In genomic region chrX:155881158-155881993, GRCh38 we compare ENCODE assay signal across 8 cellular contexts. TPM values are rescaled to one million over a fixed set of nuclear protein-coding genes. Genes with fewer than 3 reads are reported as not detected.
DNase-seq lines count a peak whose midpoint lies in the region; ATAC-seq and TF ChIP-seq lines count a peak whose summit lies in the region.

Gene VAMP7 (plus strand): TSS chrX:155881345. CDS start chrX:155889467, 8,122 bp downstream.

- DNase-seq in NCI-H146 (lab: John Stamatoyannopoulos, UW): peak; percentile 89
- DNase-seq in amniotic epithelial cell (ENCODE audit: low read depth): peak; percentile 87
- peak; percentile 85 for DNase-seq in left ventricle myocardium inferior
- peak; percentile 87 to 93 for DNase-seq in psoas muscle

- no peaks in the 10 kb centered on the region for H3K27me3 ChIP-seq in left ventricle myocardium inferior (ENCODE audit: low read depth)
- H3K27me3 ChIP-seq in psoas muscle (ENCODE audit: insufficient read depth in 3 of 3, low read length in 2 of 3): no peaks in the 10 kb centered on the region

- intact Hi-C loops in T-helper 1 cell treated with Interleukin-12 subunit alpha and Interleukin-12 subunit beta and Interleukin-4 antibody, amounts not matched to agents 30 ng/mL and 1 ng/mL, for 36 hours (cut with micrococcal nuclease): loop anchor here (1.0 to 2.0 kb wide), 7 partner anchors 249 to 901 kb away; partner anchors contain the start of genes BRCC3, CMC4, MTCP1 and RAB39B
- intact Hi-C loops in left ventricle myocardium inferior (cut with micrococcal nuclease): no loop called here
- intact Hi-C loops in psoas muscle (cut with DNase I): no loop called here

- ATAC-seq in HG02870 (IDR thresholded peaks at IDR 0.05; ENCODE audit: unreplicated experiment) (peak; percentile 92), psoas muscle (peak; percentile 99 to 100 (median 100))

- H3K27ac ChIP-seq in left ventricle myocardium inferior (replicated peaks): peak within 1 kb of the TSS; percentile 84
- peak within 1 kb of the TSS; percentile 79 for H3K27ac ChIP-seq in psoas muscle
- H3K27ac ChIP-seq in urinary bladder (ENCODE audit: low read depth): peak within 1 kb of the TSS; percentile 39

- 26 to 37% (median 34%) methylated on average over 48 of the region's 48 CpGs for WGBS in psoas muscle, 3 donors
- 29% methylated on average over 48 of the region's 48 CpGs for WGBS in urinary bladder

- H3K36me3 ChIP-seq in left ventricle myocardium inferior (no peaks in the 10 kb centered on the region), psoas muscle (ENCODE audit: insufficient read depth in 1 of 2, low read depth in 1 of 2) (no peaks in the 10 kb centered on the region), urinary bladder (ENCODE audit: insufficient read depth) (no peaks in the 10 kb centered on the region)

- peak; percentile 78 for TF ChIP-seq POLR2A in GM15510 (IDR thresholded peaks at IDR 0.05; ENCODE audit: borderline replicate concordance, extremely low read depth, insufficient read length)

- H3K4me1 ChIP-seq in left ventricle myocardium inferior: peaks cover 16% of the 10 kb centered on the region
- peaks cover 3% of the 10 kb centered on the region for H3K4me1 ChIP-seq in psoas muscle
- H3K4me1 ChIP-seq in urinary bladder (ENCODE audit: insufficient read depth): no peaks in the 10 kb centered on the region

- H3K4me3 ChIP-seq in left ventricle myocardium inferior (peak within 1 kb of the TSS; percentile 81), psoas muscle (peak within 1 kb of the TSS; percentile 80), urinary bladder (ENCODE audit: low read depth, low read length) (peak within 1 kb of the TSS; percentile 48)

- TF ChIP-seq CTCF in left ventricle myocardium inferior (IDR thresholded peaks at IDR 0.05; ENCODE audit: borderline replicate concordance): no peak
- no peak for TF ChIP-seq CTCF in psoas muscle (IDR thresholded peaks at IDR 0.05)

- H3K9me3 ChIP-seq in left ventricle myocardium inferior (replicated peaks): no peaks in the 10 kb centered on the region
- no peaks in the 10 kb centered on the region for H3K9me3 ChIP-seq in psoas muscle

RNA-seq across cellular contexts. Expression of gene VAMP7, which starts in this region (rescaled TPM):
- total RNA-seq in T-helper 1 cell treated with Interleukin-12 subunit alpha and Interleukin-12 subunit beta and Interleukin-4 antibody, amounts not matched to agents 30 ng/mL and 1 ng/mL, for 36 hours: 33.0 and 39.0 TPM in 2 replicates
- 21.4 TPM for total RNA-seq in left ventricle myocardium inferior
- total RNA-seq in psoas muscle: 10 to 100 TPM; 18.4 to 28.3 (median 22.1) TPM
- polyA plus RNA-seq in psoas muscle: 10 to 100 TPM; 20.8 to 55.0 (median 29.9) TPM
- 44.9 TPM for total RNA-seq in urinary bladder
- polyA plus RNA-seq in urinary bladder: 36.3 TPM

Comparison
In these comparisons a context has a peak if more than half of its experiments do, and no peak if none do; other contexts are left out.
1. Peak in every context shown above with its lines: DNase-seq, ATAC-seq, H3K4me3 ChIP-seq and H3K27ac ChIP-seq.